ENCODE assay signal across 1 cellular context in the genomic region with DNA sequence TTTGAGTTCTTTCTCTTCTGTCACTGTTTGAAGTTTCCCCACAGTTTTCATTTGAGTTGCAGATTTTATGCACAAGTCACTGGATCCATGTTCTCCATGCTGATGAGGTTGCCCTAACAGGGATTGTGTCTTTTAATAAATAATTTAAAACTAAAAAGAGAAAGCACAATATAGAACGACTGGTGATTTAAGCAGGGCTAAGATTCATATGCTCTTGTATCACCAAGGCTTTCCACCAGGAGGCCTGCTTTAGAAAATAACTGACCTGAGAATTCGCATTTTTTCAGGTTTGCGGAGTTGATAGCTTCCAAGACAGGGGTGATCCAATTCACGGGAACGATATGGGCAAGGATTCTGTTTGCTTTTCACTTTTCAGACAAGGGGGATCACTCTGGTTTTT.
TF ChIP-seq lines count a peak whose summit lies in the region.

No MANE protein-coding gene starts in this region.

TF ChIP-seq in IMR-90, 13 proteins besides CTCF, POLR2A, EP300 and RAD21 (continued from another document):
- TF ChIP-seq, protein P1, sequence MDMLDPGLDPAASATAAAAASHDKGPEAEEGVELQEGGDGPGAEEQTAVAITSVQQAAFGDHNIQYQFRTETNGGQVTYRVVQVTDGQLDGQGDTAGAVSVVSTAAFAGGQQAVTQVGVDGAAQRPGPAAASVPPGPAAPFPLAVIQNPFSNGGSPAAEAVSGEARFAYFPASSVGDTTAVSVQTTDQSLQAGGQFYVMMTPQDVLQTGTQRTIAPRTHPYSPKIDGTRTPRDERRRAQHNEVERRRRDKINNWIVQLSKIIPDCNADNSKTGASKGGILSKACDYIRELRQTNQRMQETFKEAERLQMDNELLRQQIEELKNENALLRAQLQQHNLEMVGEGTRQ (IDR thresholded peaks at IDR 0.05; ENCODE audit: low read depth, low read length): no peak
- no peak for TF ChIP-seq MXI1 (IDR thresholded peaks at IDR 0.05; ENCODE audit: borderline replicate concordance, low read depth, low read length)
- no peak for TF ChIP-seq RCOR1 (IDR thresholded peaks at IDR 0.05; ENCODE audit: insufficient replicate concordance, low read length)
- no peak for TF ChIP-seq NFE2L2 (IDR thresholded peaks at IDR 0.05; ENCODE audit: low read depth, low read length)
